ENCODE assay signal across 31 cellular contexts in genomic region chr2:99737526-99737925, GRCh38.
"Had no signal": no experiment of that assay in that cellular context is flagged by ENCODE, and none has a peak within 500 bp of the region (broad histone marks: within the 10 kb centered on the region; RNA-seq: fewer than 3 reads in every experiment).

No MANE protein-coding gene starts in this region.

- H3K4me3 ChIP-seq: ascending aorta, cardiac muscle cell had no signal

- ATAC-seq: activated CD8-positive, alpha-beta T cell treated with anti-CD3 and anti-CD28 coated beads for 36 hours; activated T-cell treated with anti-CD3 and anti-CD28 coated beads, Interleukin-2, amount 50 U/mL, for 72 hours had no signal

- H3K27ac Mint-ChIP-seq: activated CD4-positive, alpha-beta T cell treated with anti-CD3 and anti-CD28 coated beads, Interleukin-2, amount 10 ng/mL, durations not matched to agents 24 days and 14 days; activated CD8-positive, alpha-beta T cell treated with anti-CD3 and anti-CD28 coated beads for 36 hours; activated naive CD4-positive, alpha-beta T cell treated with anti-CD3 and anti-CD28 coated beads, Interleukin-2, amount 50 U/mL, for 24 hours; activated naive CD8-positive, alpha-beta T cell treated with anti-CD3 and anti-CD28 coated beads, Interleukin-2, amount 10 ng/mL, durations not matched to agents 7 days and 5 days; activated T-cell treated with anti-CD3 and anti-CD28 coated beads, Interleukin-2, amount 50 U/mL, for 72 hours; activated T-helper 2 cell treated with anti-CD3 and anti-CD28 coated beads, Interferon-gamma antibody, Interleukin-2, Interleukin-4, amounts not matched to agents 10 μg/mL and 5 μg/mL and 100 μg/mL, durations not matched to agents 14 hours and 24 hours and 36 hours had no signal

- H3K36me3 Mint-ChIP-seq: activated naive CD8-positive, alpha-beta T cell treated with anti-CD3 and anti-CD28 coated beads, Interleukin-2, amount 10 ng/mL, durations not matched to agents 7 days and 5 days had no signal

- H3K27me3 ChIP-seq: ascending aorta, cardiac muscle cell had no signal

- DNase-seq: activated CD4-positive, alpha-beta T cell treated with anti-CD3 and anti-CD28 coated beads, Interleukin-2, amount 10 ng/mL, durations not matched to agents 24 days and 14 days; activated CD4-positive, alpha-beta T cell treated with anti-CD3 and anti-CD28 coated beads, Interleukin-2, amount 50 U/mL, for 4 hours; activated CD8-positive, alpha-beta T cell treated with anti-CD3 and anti-CD28 coated beads for 36 hours; activated gamma-delta T cell; activated naive CD4-positive, alpha-beta T cell treated with Interleukin-2 at 50 U/mL for 16 hours; activated naive CD8-positive, alpha-beta T cell treated with anti-CD3 and anti-CD28 coated beads, Interleukin-2, amount 10 ng/mL, durations not matched to agents 7 days and 5 days; activated T-cell treated with anti-CD3 and anti-CD28 coated beads, Interleukin-2, amount 50 U/mL, for 1 hour; activated T-cell treated with anti-CD3 and anti-CD28 coated beads, Interleukin-2, amount 50 U/mL, for 72 hours; amygdala; NCI-H1105; NCI-H1417 treated with DMSO at 0.1 percent for 48 hours; NCI-H1694; NCI-H1930; NCI-H2081 treated with DMSO at 0.1 percent for 48 hours; NCI-H226; NCI-H446 treated with DMSO at 0.1 percent for 48 hours; NCI-H524; NCI-H69; NCI-H82; OCI-M1; Right ventricle myocardium superior; SW 1271; T-helper 1 cell; T-helper 2 cell; T-helper 9 cell; WERI-Rb-1 had no signal

- H3K27ac ChIP-seq: ascending aorta, cardiac muscle cell, WERI-Rb-1 had no signal

- H3K36me3 ChIP-seq: ascending aorta, cardiac muscle cell, WERI-Rb-1 had no signal

- H3K4me1 ChIP-seq: ascending aorta had no signal

- H3K27me3 Mint-ChIP-seq: activated CD4-positive, alpha-beta T cell treated with anti-CD3 and anti-CD28 coated beads, Interleukin-2, amount 10 ng/mL, durations not matched to agents 24 days and 14 days; activated CD8-positive, alpha-beta T cell treated with anti-CD3 and anti-CD28 coated beads for 36 hours; activated naive CD4-positive, alpha-beta T cell treated with anti-CD3 and anti-CD28 coated beads, Interleukin-2, amount 50 U/mL, for 24 hours had no signal

- H3K4me3 Mint-ChIP-seq: activated CD4-positive, alpha-beta T cell treated with anti-CD3 and anti-CD28 coated beads, Interleukin-2, amount 10 ng/mL, durations not matched to agents 24 days and 14 days; activated CD8-positive, alpha-beta T cell treated with anti-CD3 and anti-CD28 coated beads for 36 hours; activated naive CD4-positive, alpha-beta T cell treated with anti-CD3 and anti-CD28 coated beads, Interleukin-2, amount 50 U/mL, for 24 hours; activated naive CD8-positive, alpha-beta T cell treated with anti-CD3 and anti-CD28 coated beads, Interleukin-2, amount 10 ng/mL, durations not matched to agents 7 days and 5 days; activated T-cell treated with anti-CD3 and anti-CD28 coated beads, Interleukin-2, amount 50 U/mL, for 72 hours; central memory CD8-positive, alpha-beta T cell had no signal

- H3K9me3 Mint-ChIP-seq: activated CD4-positive, alpha-beta T cell treated with anti-CD3 and anti-CD28 coated beads, Interleukin-2, amount 10 ng/mL, durations not matched to agents 24 days and 14 days; activated CD8-positive, alpha-beta T cell treated with anti-CD3 and anti-CD28 coated beads for 36 hours; activated naive CD4-positive, alpha-beta T cell treated with anti-CD3 and anti-CD28 coated beads, Interleukin-2, amount 50 U/mL, for 24 hours; activated naive CD8-positive, alpha-beta T cell treated with anti-CD3 and anti-CD28 coated beads, Interleukin-2, amount 10 ng/mL, durations not matched to agents 7 days and 5 days; activated T-helper 2 cell treated with anti-CD3 and anti-CD28 coated beads, Interferon-gamma antibody, Interleukin-2, Interleukin-4, amounts not matched to agents 10 μg/mL and 5 μg/mL and 100 μg/mL, durations not matched to agents 14 hours and 24 hours and 36 hours; central memory CD8-positive, alpha-beta T cell had no signal

- H3K4me1 Mint-ChIP-seq: activated CD4-positive, alpha-beta T cell treated with anti-CD3 and anti-CD28 coated beads, Interleukin-2, amount 10 ng/mL, durations not matched to agents 24 days and 14 days; activated naive CD4-positive, alpha-beta T cell treated with anti-CD3 and anti-CD28 coated beads, Interleukin-2, amount 50 U/mL, for 24 hours; activated naive CD8-positive, alpha-beta T cell treated with anti-CD3 and anti-CD28 coated beads, Interleukin-2, amount 10 ng/mL, durations not matched to agents 7 days and 5 days; central memory CD8-positive, alpha-beta T cell had no signal
